1 cellular context compared by ENCODE assay signal in the genomic region with DNA sequence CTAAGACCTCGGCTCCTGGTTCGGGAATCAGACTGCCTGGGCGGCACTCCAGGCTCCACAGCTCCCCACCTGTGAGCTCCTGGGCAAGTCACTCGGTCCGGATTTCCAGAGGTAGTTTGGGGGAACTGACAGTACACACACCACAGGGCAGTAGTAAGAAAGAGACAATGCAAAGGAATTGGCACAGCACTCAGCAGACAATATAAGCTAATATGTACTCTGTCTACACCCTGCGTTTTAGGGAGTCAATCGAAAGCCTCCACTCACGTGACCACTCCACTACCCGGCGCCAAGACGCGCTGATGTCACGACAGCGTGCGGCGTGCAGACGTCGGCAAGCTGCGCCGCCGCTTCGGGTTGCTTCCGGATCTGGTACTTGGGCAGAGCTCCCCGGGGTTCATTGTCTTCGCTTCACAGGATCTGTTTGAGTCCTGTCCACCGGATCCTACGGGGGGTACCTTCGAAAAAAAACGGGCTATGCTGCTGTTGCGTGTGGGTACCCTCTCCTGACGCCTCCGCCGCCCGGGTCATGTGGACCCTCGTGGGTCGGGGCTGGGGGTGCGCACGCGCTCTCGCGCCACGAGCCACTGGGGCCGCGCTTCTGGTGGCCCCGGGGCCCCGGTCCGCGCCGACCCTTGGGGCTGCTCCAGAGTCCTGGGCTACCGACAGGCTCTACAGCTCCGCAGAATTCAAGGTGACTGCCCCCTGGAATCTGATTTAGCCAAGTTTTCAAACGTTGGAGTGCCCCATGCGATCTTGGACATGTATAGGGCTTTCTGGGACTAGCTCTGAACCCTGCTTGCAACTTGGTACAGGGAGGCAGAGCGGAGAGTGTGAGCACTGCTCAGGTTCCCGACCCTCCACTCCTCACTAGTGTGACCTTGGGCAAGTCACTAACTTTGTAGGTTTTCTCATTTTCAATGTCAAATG.
TF ChIP-seq lines count a peak whose summit lies in the region.

A gene with protein sequence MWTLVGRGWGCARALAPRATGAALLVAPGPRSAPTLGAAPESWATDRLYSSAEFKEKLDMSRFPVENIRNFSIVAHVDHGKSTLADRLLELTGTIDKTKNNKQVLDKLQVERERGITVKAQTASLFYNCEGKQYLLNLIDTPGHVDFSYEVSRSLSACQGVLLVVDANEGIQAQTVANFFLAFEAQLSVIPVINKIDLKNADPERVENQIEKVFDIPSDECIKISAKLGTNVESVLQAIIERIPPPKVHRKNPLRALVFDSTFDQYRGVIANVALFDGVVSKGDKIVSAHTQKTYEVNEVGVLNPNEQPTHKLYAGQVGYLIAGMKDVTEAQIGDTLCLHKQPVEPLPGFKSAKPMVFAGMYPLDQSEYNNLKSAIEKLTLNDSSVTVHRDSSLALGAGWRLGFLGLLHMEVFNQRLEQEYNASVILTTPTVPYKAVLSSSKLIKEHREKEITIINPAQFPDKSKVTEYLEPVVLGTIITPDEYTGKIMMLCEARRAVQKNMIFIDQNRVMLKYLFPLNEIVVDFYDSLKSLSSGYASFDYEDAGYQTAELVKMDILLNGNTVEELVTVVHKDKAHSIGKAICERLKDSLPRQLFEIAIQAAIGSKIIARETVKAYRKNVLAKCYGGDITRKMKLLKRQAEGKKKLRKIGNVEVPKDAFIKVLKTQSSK (plus strand): TSS at position 327 of the 930 bp plus-strand sequence. CDS start 203 bp downstream, at position 530.

TF ChIP-seq in HepG2, 621 proteins besides CTCF, POLR2A, EP300 and RAD21 (continued from another document and continues in another):
- TF ChIP-seq, protein P1, sequence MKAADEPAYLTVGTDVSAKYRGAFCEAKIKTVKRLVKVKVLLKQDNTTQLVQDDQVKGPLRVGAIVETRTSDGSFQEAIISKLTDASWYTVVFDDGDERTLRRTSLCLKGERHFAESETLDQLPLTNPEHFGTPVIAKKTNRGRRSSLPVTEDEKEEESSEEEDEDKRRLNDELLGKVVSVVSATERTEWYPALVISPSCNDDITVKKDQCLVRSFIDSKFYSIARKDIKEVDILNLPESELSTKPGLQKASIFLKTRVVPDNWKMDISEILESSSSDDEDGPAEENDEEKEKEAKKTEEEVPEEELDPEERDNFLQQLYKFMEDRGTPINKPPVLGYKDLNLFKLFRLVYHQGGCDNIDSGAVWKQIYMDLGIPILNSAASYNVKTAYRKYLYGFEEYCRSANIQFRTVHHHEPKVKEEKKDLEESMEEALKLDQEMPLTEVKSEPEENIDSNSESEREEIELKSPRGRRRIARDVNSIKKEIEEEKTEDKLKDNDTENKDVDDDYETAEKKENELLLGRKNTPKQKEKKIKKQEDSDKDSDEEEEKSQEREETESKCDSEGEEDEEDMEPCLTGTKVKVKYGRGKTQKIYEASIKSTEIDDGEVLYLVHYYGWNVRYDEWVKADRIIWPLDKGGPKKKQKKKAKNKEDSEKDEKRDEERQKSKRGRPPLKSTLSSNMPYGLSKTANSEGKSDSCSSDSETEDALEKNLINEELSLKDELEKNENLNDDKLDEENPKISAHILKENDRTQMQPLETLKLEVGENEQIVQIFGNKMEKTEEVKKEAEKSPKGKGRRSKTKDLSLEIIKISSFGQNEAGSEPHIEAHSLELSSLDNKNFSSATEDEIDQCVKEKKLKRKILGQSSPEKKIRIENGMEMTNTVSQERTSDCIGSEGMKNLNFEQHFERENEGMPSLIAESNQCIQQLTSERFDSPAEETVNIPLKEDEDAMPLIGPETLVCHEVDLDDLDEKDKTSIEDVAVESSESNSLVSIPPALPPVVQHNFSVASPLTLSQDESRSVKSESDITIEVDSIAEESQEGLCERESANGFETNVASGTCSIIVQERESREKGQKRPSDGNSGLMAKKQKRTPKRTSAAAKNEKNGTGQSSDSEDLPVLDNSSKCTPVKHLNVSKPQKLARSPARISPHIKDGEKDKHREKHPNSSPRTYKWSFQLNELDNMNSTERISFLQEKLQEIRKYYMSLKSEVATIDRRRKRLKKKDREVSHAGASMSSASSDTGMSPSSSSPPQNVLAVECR (CRISPR knock-in tag; IDR thresholded peaks at IDR 0.05; ENCODE audit: borderline replicate concordance) = peak; percentile 90
- TF ChIP-seq ARHGAP35 (CRISPR knock-in tag; IDR thresholded peaks at IDR 0.05; ENCODE audit: borderline replicate concordance) (no peak), KDM5A (IDR thresholded peaks at IDR 0.05; ENCODE audit: borderline replicate concordance, low read length) (peak; percentile 73; the same call in 1 of the 2 replicates), DNMT1 (CRISPR knock-in tag; IDR thresholded peaks at IDR 0.05) (no peak), ZNF891 (CRISPR knock-in tag; IDR thresholded peaks at IDR 0.05) (no peak), ZNF678 (CRISPR knock-in tag; IDR thresholded peaks at IDR 0.05) (peak; percentile 40; the same call in 1 of the 2 replicates), ZNF235 (CRISPR knock-in tag; IDR thresholded peaks at IDR 0.05; ENCODE audit: borderline replicate concordance) (no peak), TBL1XR1 (IDR thresholded peaks at IDR 0.05; ENCODE audit: borderline replicate concordance, low read length, partially characterized antibody) (no peak), NKX3-1 (CRISPR knock-in tag; IDR thresholded peaks at IDR 0.05) (no peak), ZFP36L2 (CRISPR knock-in tag; IDR thresholded peaks at IDR 0.05) (no peak)
- TF ChIP-seq, protein P2, sequence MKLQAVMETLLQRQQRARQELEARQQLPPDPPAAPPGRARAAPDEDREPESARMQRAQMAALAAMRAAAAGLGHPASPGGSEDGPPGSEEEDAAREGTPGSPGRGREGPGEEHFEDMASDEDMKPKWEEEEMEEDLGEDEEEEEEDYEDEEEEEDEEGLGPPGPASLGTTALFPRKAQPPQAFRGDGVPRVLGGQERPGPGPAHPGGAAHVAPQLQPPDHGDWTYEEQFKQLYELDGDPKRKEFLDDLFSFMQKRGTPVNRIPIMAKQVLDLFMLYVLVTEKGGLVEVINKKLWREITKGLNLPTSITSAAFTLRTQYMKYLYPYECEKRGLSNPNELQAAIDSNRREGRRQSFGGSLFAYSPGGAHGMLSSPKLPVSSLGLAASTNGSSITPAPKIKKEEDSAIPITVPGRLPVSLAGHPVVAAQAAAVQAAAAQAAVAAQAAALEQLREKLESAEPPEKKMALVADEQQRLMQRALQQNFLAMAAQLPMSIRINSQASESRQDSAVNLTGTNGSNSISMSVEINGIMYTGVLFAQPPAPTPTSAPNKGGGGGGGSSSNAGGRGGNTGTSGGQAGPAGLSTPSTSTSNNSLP (IDR thresholded peaks at IDR 0.05; ENCODE audit: low read depth, low read length) = no peak
- TF ChIP-seq, protein P3, sequence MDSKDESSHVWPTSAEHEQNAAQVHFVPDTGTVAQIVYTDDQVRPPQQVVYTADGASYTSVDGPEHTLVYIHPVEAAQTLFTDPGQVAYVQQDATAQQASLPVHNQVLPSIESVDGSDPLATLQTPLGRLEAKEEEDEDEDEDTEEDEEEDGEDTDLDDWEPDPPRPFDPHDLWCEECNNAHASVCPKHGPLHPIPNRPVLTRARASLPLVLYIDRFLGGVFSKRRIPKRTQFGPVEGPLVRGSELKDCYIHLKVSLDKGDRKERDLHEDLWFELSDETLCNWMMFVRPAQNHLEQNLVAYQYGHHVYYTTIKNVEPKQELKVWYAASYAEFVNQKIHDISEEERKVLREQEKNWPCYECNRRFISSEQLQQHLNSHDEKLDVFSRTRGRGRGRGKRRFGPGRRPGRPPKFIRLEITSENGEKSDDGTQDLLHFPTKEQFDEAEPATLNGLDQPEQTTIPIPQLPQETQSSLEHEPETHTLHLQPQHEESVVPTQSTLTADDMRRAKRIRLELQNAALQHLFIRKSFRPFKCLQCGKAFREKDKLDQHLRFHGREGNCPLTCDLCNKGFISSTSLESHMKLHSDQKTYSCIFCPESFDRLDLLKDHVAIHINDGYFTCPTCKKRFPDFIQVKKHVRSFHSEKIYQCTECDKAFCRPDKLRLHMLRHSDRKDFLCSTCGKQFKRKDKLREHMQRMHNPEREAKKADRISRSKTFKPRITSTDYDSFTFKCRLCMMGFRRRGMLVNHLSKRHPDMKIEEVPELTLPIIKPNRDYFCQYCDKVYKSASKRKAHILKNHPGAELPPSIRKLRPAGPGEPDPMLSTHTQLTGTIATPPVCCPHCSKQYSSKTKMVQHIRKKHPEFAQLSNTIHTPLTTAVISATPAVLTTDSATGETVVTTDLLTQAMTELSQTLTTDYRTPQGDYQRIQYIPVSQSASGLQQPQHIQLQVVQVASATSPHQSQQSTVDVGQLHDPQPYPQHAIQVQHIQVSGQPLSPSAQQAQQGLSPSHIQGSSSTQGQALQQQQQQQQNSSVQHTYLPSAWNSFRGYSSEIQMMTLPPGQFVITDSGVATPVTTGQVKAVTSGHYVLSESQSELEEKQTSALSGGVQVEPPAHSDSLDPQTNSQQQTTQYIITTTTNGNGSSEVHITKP (CRISPR knock-in tag; IDR thresholded peaks at IDR 0.05; ENCODE audit: low read depth) = no peak
- TF ChIP-seq, protein P4, sequence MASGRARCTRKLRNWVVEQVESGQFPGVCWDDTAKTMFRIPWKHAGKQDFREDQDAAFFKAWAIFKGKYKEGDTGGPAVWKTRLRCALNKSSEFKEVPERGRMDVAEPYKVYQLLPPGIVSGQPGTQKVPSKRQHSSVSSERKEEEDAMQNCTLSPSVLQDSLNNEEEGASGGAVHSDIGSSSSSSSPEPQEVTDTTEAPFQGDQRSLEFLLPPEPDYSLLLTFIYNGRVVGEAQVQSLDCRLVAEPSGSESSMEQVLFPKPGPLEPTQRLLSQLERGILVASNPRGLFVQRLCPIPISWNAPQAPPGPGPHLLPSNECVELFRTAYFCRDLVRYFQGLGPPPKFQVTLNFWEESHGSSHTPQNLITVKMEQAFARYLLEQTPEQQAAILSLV (CRISPR knock-in tag; IDR thresholded peaks at IDR 0.05; ENCODE audit: borderline replicate concordance) = peak; percentile 77; the same call in 1 of the 2 replicates
- TF ChIP-seq, protein P5, sequence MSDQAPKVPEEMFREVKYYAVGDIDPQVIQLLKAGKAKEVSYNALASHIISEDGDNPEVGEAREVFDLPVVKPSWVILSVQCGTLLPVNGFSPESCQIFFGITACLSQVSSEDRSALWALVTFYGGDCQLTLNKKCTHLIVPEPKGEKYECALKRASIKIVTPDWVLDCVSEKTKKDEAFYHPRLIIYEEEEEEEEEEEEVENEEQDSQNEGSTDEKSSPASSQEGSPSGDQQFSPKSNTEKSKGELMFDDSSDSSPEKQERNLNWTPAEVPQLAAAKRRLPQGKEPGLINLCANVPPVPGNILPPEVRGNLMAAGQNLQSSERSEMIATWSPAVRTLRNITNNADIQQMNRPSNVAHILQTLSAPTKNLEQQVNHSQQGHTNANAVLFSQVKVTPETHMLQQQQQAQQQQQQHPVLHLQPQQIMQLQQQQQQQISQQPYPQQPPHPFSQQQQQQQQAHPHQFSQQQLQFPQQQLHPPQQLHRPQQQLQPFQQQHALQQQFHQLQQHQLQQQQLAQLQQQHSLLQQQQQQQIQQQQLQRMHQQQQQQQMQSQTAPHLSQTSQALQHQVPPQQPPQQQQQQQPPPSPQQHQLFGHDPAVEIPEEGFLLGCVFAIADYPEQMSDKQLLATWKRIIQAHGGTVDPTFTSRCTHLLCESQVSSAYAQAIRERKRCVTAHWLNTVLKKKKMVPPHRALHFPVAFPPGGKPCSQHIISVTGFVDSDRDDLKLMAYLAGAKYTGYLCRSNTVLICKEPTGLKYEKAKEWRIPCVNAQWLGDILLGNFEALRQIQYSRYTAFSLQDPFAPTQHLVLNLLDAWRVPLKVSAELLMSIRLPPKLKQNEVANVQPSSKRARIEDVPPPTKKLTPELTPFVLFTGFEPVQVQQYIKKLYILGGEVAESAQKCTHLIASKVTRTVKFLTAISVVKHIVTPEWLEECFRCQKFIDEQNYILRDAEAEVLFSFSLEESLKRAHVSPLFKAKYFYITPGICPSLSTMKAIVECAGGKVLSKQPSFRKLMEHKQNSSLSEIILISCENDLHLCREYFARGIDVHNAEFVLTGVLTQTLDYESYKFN (CRISPR knock-in tag; conservative IDR thresholded peaks at IDR 0.05) = peak; percentile 44; the same call in 1 of the 2 replicates
- TF ChIP-seq, protein P6, sequence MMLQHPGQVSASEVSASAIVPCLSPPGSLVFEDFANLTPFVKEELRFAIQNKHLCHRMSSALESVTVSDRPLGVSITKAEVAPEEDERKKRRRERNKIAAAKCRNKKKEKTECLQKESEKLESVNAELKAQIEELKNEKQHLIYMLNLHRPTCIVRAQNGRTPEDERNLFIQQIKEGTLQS (CRISPR knock-in tag; IDR thresholded peaks at IDR 0.05) = peak; percentile 25; the same call in 1 of the 2 replicates
- TF ChIP-seq, protein P7, sequence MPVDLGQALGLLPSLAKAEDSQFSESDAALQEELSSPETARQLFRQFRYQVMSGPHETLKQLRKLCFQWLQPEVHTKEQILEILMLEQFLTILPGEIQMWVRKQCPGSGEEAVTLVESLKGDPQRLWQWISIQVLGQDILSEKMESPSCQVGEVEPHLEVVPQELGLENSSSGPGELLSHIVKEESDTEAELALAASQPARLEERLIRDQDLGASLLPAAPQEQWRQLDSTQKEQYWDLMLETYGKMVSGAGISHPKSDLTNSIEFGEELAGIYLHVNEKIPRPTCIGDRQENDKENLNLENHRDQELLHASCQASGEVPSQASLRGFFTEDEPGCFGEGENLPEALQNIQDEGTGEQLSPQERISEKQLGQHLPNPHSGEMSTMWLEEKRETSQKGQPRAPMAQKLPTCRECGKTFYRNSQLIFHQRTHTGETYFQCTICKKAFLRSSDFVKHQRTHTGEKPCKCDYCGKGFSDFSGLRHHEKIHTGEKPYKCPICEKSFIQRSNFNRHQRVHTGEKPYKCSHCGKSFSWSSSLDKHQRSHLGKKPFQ (CRISPR knock-in tag; IDR thresholded peaks at IDR 0.05; ENCODE audit: insufficient replicate concordance) = peak; percentile 67
- TF ChIP-seq, protein P8, sequence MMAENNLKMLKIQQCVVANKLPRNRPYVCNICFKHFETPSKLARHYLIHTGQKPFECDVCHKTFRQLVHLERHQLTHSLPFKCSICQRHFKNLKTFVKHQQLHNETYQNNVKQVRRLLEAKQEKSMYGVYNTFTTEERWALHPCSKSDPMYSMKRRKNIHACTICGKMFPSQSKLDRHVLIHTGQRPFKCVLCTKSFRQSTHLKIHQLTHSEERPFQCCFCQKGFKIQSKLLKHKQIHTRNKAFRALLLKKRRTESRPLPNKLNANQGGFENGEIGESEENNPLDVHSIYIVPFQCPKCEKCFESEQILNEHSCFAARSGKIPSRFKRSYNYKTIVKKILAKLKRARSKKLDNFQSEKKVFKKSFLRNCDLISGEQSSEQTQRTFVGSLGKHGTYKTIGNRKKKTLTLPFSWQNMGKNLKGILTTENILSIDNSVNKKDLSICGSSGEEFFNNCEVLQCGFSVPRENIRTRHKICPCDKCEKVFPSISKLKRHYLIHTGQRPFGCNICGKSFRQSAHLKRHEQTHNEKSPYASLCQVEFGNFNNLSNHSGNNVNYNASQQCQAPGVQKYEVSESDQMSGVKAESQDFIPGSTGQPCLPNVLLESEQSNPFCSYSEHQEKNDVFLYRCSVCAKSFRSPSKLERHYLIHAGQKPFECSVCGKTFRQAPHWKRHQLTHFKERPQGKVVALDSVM (CRISPR knock-in tag; IDR thresholded peaks at IDR 0.05) = peak; percentile 35; the same call in 1 of the 2 replicates
- TF ChIP-seq, protein P9, sequence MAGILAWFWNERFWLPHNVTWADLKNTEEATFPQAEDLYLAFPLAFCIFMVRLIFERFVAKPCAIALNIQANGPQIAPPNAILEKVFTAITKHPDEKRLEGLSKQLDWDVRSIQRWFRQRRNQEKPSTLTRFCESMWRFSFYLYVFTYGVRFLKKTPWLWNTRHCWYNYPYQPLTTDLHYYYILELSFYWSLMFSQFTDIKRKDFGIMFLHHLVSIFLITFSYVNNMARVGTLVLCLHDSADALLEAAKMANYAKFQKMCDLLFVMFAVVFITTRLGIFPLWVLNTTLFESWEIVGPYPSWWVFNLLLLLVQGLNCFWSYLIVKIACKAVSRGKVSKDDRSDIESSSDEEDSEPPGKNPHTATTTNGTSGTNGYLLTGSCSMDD (CRISPR knock-in tag; IDR thresholded peaks at IDR 0.05) = no peak
